In genomic region chr10:34479520-34480179, GRCh38 we compare ENCODE assay signal across 1 cellular context.
TF ChIP-seq lines count a peak whose summit lies in the region.

No MANE protein-coding gene starts in this region.

TF ChIP-seq in HepG2, 621 proteins besides CTCF, POLR2A, EP300 and RAD21 (continued from another document and continues in another):
- no peak for TF ChIP-seq RNF219 (CRISPR knock-in tag; IDR thresholded peaks at IDR 0.05)
- no peak for TF ChIP-seq CENPX (CRISPR knock-in tag; IDR thresholded peaks at IDR 0.05)
- no peak for TF ChIP-seq NFE2 (CRISPR knock-in tag; IDR thresholded peaks at IDR 0.05)
- no peak for TF ChIP-seq GPBP1L1 (CRISPR knock-in tag; IDR thresholded peaks at IDR 0.05)
- no peak for TF ChIP-seq ZNF503 (CRISPR knock-in tag; IDR thresholded peaks at IDR 0.05)
- no peak for TF ChIP-seq ZNF703 (CRISPR knock-in tag; IDR thresholded peaks at IDR 0.05; ENCODE audit: borderline replicate concordance)
- TF ChIP-seq TEAD2 (CRISPR knock-in tag; IDR thresholded peaks at IDR 0.05), result no peak
- TF ChIP-seq NR0B2 (CRISPR knock-in tag; IDR thresholded peaks at IDR 0.05), result no peak
- no peak for TF ChIP-seq MTERF4 (CRISPR knock-in tag; IDR thresholded peaks at IDR 0.05)
- no peak for TF ChIP-seq ZNF790 (CRISPR knock-in tag; IDR thresholded peaks at IDR 0.05; ENCODE audit: borderline replicate concordance)
- no peak for TF ChIP-seq NR2F6 (IDR thresholded peaks at IDR 0.05)
- TF ChIP-seq NR2F6 (CRISPR knock-in tag; IDR thresholded peaks at IDR 0.05), result no peak; the same call in 1 of the 2 replicates
- TF ChIP-seq POLR2AphosphoS2 (IDR thresholded peaks at IDR 0.05; ENCODE audit: low read depth, low read length), result no peak
- no peak for TF ChIP-seq TBL1XR1 (IDR thresholded peaks at IDR 0.05; ENCODE audit: borderline replicate concordance, low read length, partially characterized antibody)
- TF ChIP-seq ZMYM2 (CRISPR knock-in tag; IDR thresholded peaks at IDR 0.05), result no peak
- TF ChIP-seq ZNF274 (CRISPR knock-in tag; IDR thresholded peaks at IDR 0.05), result peak; percentile 56; the same call in 1 of the 2 replicates
- TF ChIP-seq ZNF207 (IDR thresholded peaks at IDR 0.05; ENCODE audit: borderline replicate concordance), result no peak
- TF ChIP-seq KDM2A (CRISPR knock-in tag; IDR thresholded peaks at IDR 0.05; ENCODE audit: borderline replicate concordance, low read depth), result no peak
- TF ChIP-seq ARHGAP35 (CRISPR knock-in tag; IDR thresholded peaks at IDR 0.05; ENCODE audit: borderline replicate concordance), result no peak
- TF ChIP-seq MIER3 (CRISPR knock-in tag; IDR thresholded peaks at IDR 0.05; ENCODE audit: borderline replicate concordance), result no peak
- TF ChIP-seq SNAPC5 (CRISPR knock-in tag; IDR thresholded peaks at IDR 0.05; ENCODE audit: borderline replicate concordance), result no peak
- TF ChIP-seq HNF4G (IDR thresholded peaks at IDR 0.05; ENCODE audit: borderline replicate concordance, low read depth, low read length), result peak; percentile 84
- no peak for TF ChIP-seq HNF4G (CRISPR knock-in tag; IDR thresholded peaks at IDR 0.05; ENCODE audit: borderline replicate concordance, low read depth)
- TF ChIP-seq ZNF501 (CRISPR knock-in tag; IDR thresholded peaks at IDR 0.05), result 0 out of 2 replicates have a peak, but pooled peaks have one; percentile 19
- no peak for TF ChIP-seq ZNF275 (CRISPR knock-in tag; IDR thresholded peaks at IDR 0.05; ENCODE audit: borderline replicate concordance)
- TF ChIP-seq ZNF773 (CRISPR knock-in tag; IDR thresholded peaks at IDR 0.05; ENCODE audit: borderline replicate concordance), result no peak
- TF ChIP-seq SAFB2 (CRISPR knock-in tag; IDR thresholded peaks at IDR 0.05; ENCODE audit: borderline replicate concordance, low read depth), result no peak
- no peak for TF ChIP-seq CEBPZ (IDR thresholded peaks at IDR 0.05; ENCODE audit: low read length)
- no peak for TF ChIP-seq REST (IDR thresholded peaks at IDR 0.05; ENCODE audit: borderline replicate concordance in 1 of 2, low read depth in 1 of 2, low read length in 2 of 2)
- no peak for TF ChIP-seq TCF7L2 (IDR thresholded peaks at IDR 0.05; ENCODE audit: low read depth, low read length)
- no peak for TF ChIP-seq ZNF383 (CRISPR knock-in tag; IDR thresholded peaks at IDR 0.05; ENCODE audit: borderline replicate concordance)
- TF ChIP-seq ZMYM4 (CRISPR knock-in tag; IDR thresholded peaks at IDR 0.05), result peak; percentile 78
- TF ChIP-seq DPF2 (CRISPR knock-in tag; IDR thresholded peaks at IDR 0.05; ENCODE audit: borderline replicate concordance, low read depth), result peak; percentile 35; the same call in 1 of the 2 replicates
- TF ChIP-seq ZNF282 (IDR thresholded peaks at IDR 0.05; ENCODE audit: partially characterized antibody), result no peak
- no peak for TF ChIP-seq ZNF570 (CRISPR knock-in tag; IDR thresholded peaks at IDR 0.05; ENCODE audit: borderline replicate concordance)
- TF ChIP-seq ZNF142 (CRISPR knock-in tag; IDR thresholded peaks at IDR 0.05), result no peak
- TF ChIP-seq ZNF772 (CRISPR knock-in tag; IDR thresholded peaks at IDR 0.05), result no peak
